2 cellular contexts compared by ENCODE assay signal in the genomic region with DNA sequence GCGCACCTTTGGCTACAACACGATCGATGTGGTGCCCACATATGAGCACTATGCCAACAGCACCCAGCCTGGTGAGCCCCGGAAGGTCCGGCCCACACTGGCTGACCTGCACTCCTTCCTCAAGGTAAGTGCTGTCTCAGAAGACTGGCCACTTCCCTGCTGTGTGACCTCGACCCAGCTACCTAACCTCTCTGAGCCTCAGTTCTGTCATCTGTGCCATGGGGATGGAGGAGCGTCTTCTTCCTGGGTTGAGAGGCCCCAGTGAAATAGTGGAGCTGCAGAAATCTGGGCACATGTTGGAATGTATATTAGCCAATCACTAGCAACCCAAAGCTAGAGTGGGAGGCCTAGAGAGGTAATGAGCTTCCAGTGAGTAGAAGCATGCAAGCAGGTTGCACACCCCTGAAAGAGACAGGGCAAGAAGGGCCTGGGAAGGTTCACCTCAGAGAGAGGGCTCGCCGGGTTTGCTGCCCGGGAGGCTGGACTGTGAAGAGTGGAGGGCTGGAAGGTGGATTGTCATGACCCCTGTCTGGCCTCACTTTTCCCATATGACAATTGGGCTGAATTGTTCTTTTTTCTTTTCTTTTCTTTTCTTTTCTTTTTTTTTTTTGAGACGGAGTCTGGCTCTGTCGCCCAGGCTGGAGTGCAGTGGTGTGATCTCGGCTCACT.
TF ChIP-seq lines count a peak whose summit lies in the region.

No MANE protein-coding gene starts in this region.

TF ChIP-seq in HEK293, 187 proteins besides CTCF, POLR2A, EP300 and RAD21:
- TF ChIP-seq ZNF274 (IDR thresholded peaks at IDR 0.05; ENCODE audit: low read length), result no peak
- no peak for TF ChIP-seq ZNF274 (tag by site-specific recombination; IDR thresholded peaks at IDR 0.05; ENCODE audit: borderline replicate concordance)
- no peak for TF ChIP-seq ZNF596 (tag by site-specific recombination; IDR thresholded peaks at IDR 0.05)
- 0 out of 2 replicates have a peak, but pooled peaks have one; percentile 64 for TF ChIP-seq ZNF768 (tag by site-specific recombination; IDR thresholded peaks at IDR 0.05)
TF ChIP-seq in HEK293: peak in this region for 1.

TF ChIP-seq in H1, 55 proteins besides CTCF, POLR2A, EP300 and RAD21:
- TF ChIP-seq NRF1 (IDR thresholded peaks at IDR 0.05; ENCODE audit: low read depth, low read length) (no peak), CREB1 (IDR thresholded peaks at IDR 0.05) (no peak), BRCA1 (IDR thresholded peaks at IDR 0.05; ENCODE audit: low read depth, low read length) (no peak), ATF3 (IDR thresholded peaks at IDR 0.05; ENCODE audit: insufficient read depth, low read depth, low read length) (no peak), ZNF274 (IDR thresholded peaks at IDR 0.05; ENCODE audit: borderline replicate concordance, extremely low read depth, low read length) (no peak), KDM1A (IDR thresholded peaks at IDR 0.05; ENCODE audit: borderline replicate concordance, low read length) (peak; percentile 40; the same call in 1 of the 2 replicates), SIX5 (IDR thresholded peaks at IDR 0.05; ENCODE audit: low read depth, low read length) (no peak), HDAC6 (IDR thresholded peaks at IDR 0.05; ENCODE audit: low read depth, low read length) (no peak), YY1 (IDR thresholded peaks at IDR 0.05; ENCODE audit: low read depth, low read length) (no peak)
